17 cellular contexts compared by ENCODE assay signal in genomic region chr2:84792856-84793522, GRCh38.
DNase-seq lines count a peak whose midpoint lies in the region; FAIRE-seq and TF ChIP-seq lines count a peak whose summit lies in the region.
"Had no signal": no experiment of that assay in that cellular context is flagged by ENCODE, and none has a peak within 500 bp of the region (broad histone marks: within the 10 kb centered on the region; RNA-seq: fewer than 3 reads in every experiment).

No MANE protein-coding gene starts in this region.

- H3K27ac ChIP-seq in endothelial cell of umbilical vein (ENCODE audit: insufficient read depth, low read depth, low read length) = no peak overlapping the region
- H3K27ac ChIP-seq in osteoblast (ENCODE audit: low read depth, low read length) = no peak overlapping the region
- no peak overlapping the region for H3K27ac ChIP-seq in left ventricle myocardium inferior (replicated peaks)
- H3K27ac ChIP-seq: PC-9, SK-N-MC had no signal

- no peak overlapping the region for H3K9ac ChIP-seq in endothelial cell of umbilical vein (replicated peaks; ENCODE audit: extremely low read depth, insufficient read depth, low read length)

- no peak overlapping the region for H3K4me2 ChIP-seq in endothelial cell of umbilical vein (ENCODE audit: insufficient read depth, low read length)
- H3K4me2 ChIP-seq in osteoblast (ENCODE audit: insufficient read depth, low read length) = peak overlapping the region; percentile 30
- H3K4me2 ChIP-seq: PC-9 had no signal

- FAIRE-seq in endothelial cell of umbilical vein (lab: Jason Lieb, UNC) = no peak
- FAIRE-seq: HepG2 had no signal

- DNase-seq in ELR (ENCODE audit: low read depth) (peak; percentile 64), MG63 (peak; percentile 45), endothelial cell of umbilical vein (ENCODE audit: low read depth, low spot score) (no peak), osteoblast (ENCODE audit: insufficient read length, low spot score, missing footprints) (peak; percentile 79), HuH-7 (ENCODE audit: low spot score) (no peak), NCI-H510A treated with DMSO at 0.1 percent for 48 hours (lab: John Stamatoyannopoulos, UW) (no peak), left ventricle myocardium inferior (no peak)
- DNase-seq: CD4-positive, alpha-beta T cell; Kasumi-1; MV-4-11; NCI-H1436 treated with DMSO at 0.1 percent for 48 hours; NCI-H2081 treated with DMSO at 0.1 percent for 48 hours; NCI-H2227 treated with DMSO at 0.1 percent for 48 hours; NCI-H69; PC-9 had no signal

- BruUV-seq in endothelial cell of umbilical vein (replicated peaks; lab: Mats Ljungman, UMichigan) = no TSS peak

- no peaks in the 10 kb centered on the region for H4K20me1 ChIP-seq in endothelial cell of umbilical vein (replicated peaks; ENCODE audit: control insufficient read depth, extremely low read depth, insufficient read depth, low read length)
- H4K20me1 ChIP-seq in osteoblast (ENCODE audit: insufficient read depth, low read length) = no peaks in the 10 kb centered on the region

- intact Hi-C loops in endothelial cell of umbilical vein (cut with micrococcal nuclease) = no loop called here
- intact Hi-C loops in left ventricle myocardium inferior (cut with micrococcal nuclease) = no loop called here

- no peaks in the 10 kb centered on the region for H3K36me3 ChIP-seq in MG63
- no peaks in the 10 kb centered on the region for H3K36me3 ChIP-seq in endothelial cell of umbilical vein (ENCODE audit: control insufficient read depth in 2 of 2, extremely low read depth in 1 of 2, insufficient read depth in 2 of 2, low read length in 2 of 2)
- no peaks in the 10 kb centered on the region for H3K36me3 ChIP-seq in osteoblast (ENCODE audit: insufficient read depth, low read length)
- no peaks in the 10 kb centered on the region for H3K36me3 ChIP-seq in left ventricle myocardium inferior

- no peaks in the 10 kb centered on the region; the same call in 1 of the 2 replicates for H3K9me3 ChIP-seq in MG63
- no peaks in the 10 kb centered on the region for H3K9me3 ChIP-seq in endothelial cell of umbilical vein (replicated peaks; ENCODE audit: control insufficient read depth, insufficient read depth, low read length)
- no peaks in the 10 kb centered on the region for H3K9me3 ChIP-seq in osteoblast (ENCODE audit: low read depth, low read length)
- H3K9me3 ChIP-seq in left ventricle myocardium inferior (replicated peaks) = no peaks in the 10 kb centered on the region

- dilution Hi-C loops in endothelial cell of umbilical vein (cut with MboI; ENCODE audit: extremely low pct_ligation_motif_present, low sequenced_read_pairs) = no loop called here

- H3K79me2 ChIP-seq in endothelial cell of umbilical vein (ENCODE audit: control insufficient read depth, insufficient read depth, low read length) = no peaks in the 10 kb centered on the region
- no peaks in the 10 kb centered on the region for H3K79me2 ChIP-seq in osteoblast (ENCODE audit: insufficient read depth, low read length)

- no peaks in the 10 kb centered on the region for H3K9me1 ChIP-seq in endothelial cell of umbilical vein (replicated peaks; ENCODE audit: control insufficient read depth, extremely low read depth, insufficient read depth, low read length)

- POLR2A ChIA-PET in endothelial cell of umbilical vein (lab: Charles Lee) = no interaction called here

- no peaks in the 10 kb centered on the region for H3K4me1 ChIP-seq in endothelial cell of umbilical vein (ENCODE audit: control insufficient read depth, extremely low read depth, insufficient read depth, low read length)
- H3K4me1 ChIP-seq in osteoblast (ENCODE audit: insufficient read depth, low read length) = peaks cover 11% of the 10 kb centered on the region
- peaks cover 10% of the 10 kb centered on the region for H3K4me1 ChIP-seq in left ventricle myocardium inferior

- TF ChIP-seq CTCF in endothelial cell of umbilical vein (IDR thresholded peaks at IDR 0.05; ENCODE audit: extremely low read depth in 1 of 2, insufficient read depth in 1 of 2, low read depth in 1 of 2, low read length in 2 of 2) = no peak
- TF ChIP-seq CTCF in osteoblast (IDR thresholded peaks at IDR 0.05; ENCODE audit: extremely low read depth, low read depth, low read length) = no peak
- TF ChIP-seq CTCF in left ventricle myocardium inferior (IDR thresholded peaks at IDR 0.05; ENCODE audit: borderline replicate concordance) = no peak

- no peak for TF ChIP-seq POLR2A in endothelial cell of umbilical vein (IDR thresholded peaks at IDR 0.05; ENCODE audit: low read depth, low read length)

- H2AFZ ChIP-seq in endothelial cell of umbilical vein (ENCODE audit: low read depth, low read length) = peak overlapping the region; percentile 6
- no peak overlapping the region for H2AFZ ChIP-seq in osteoblast (ENCODE audit: low read length)
- H2AFZ ChIP-seq: PC-9 had no signal

- no peaks in the 10 kb centered on the region for H3K27me3 ChIP-seq in MG63
- peaks cover 0 to under 1% of the 10 kb centered on the region in 2 experiments for H3K27me3 ChIP-seq in endothelial cell of umbilical vein (ENCODE audit: control insufficient read depth in 2 of 2, insufficient read depth in 2 of 2, low read length in 2 of 2)
- H3K27me3 ChIP-seq in osteoblast (ENCODE audit: insufficient read depth, low read length) = no peaks in the 10 kb centered on the region
- H3K27me3 ChIP-seq in left ventricle myocardium inferior (ENCODE audit: low read depth) = no peaks in the 10 kb centered on the region

- CTCF ChIA-PET in endothelial cell of umbilical vein (lab: Charles Lee) = no interaction called here

- H3K4me3 ChIP-seq in MG63 (no peak overlapping the region), endothelial cell of umbilical vein (replicated peaks in 1 of 3; ENCODE audit: insufficient read depth in 1 of 3, low read depth in 1 of 3, low read length in 3 of 3) (no peak overlapping the region), osteoblast (ENCODE audit: insufficient read depth, low read length) (no peak overlapping the region), left ventricle myocardium inferior (no peak overlapping the region)
- H3K4me3 ChIP-seq: PC-9, SK-N-MC had no signal

TF ChIP-seq in endothelial cell of umbilical vein, 7 proteins besides CTCF, POLR2A, EP300 and RAD21:
- TF ChIP-seq FOS (IDR thresholded peaks at IDR 0.05; ENCODE audit: borderline replicate concordance, insufficient read depth, low read length) = peak; percentile 21
- TF ChIP-seq EZH2 (IDR thresholded peaks at IDR 0.05; ENCODE audit: borderline replicate concordance, low read depth, low read length, severe bottlenecking) = no peak
- no peak for TF ChIP-seq POLR2AphosphoS5 (IDR thresholded peaks at IDR 0.05; ENCODE audit: insufficient read depth, low read depth, low read length)
TF ChIP-seq in endothelial cell of umbilical vein: peak in this region for 1.

Comparison
In these comparisons a context has a peak if more than half of its experiments do, and no peak if none do; other contexts are left out.
1. DNase-seq: peak in ELR (single experiment), MG63 (single experiment) and osteoblast (single experiment); none in endothelial cell of umbilical vein (single experiment), HuH-7 (single experiment), NCI-H510A treated with DMSO at 0.1 percent for 48 hours (single experiment) and left ventricle myocardium inferior (single experiment).